ENCODE assay signal across 9 cellular contexts in genomic region chr20:32823737-32824588, GRCh38. TPM values are rescaled to one million over a fixed set of nuclear protein-coding genes. Genes with fewer than 3 reads are reported as not detected.
DNase-seq lines count a peak whose midpoint lies in the region; ATAC-seq and TF ChIP-seq lines count a peak whose summit lies in the region.
"Had no signal": no experiment of that assay in that cellular context is flagged by ENCODE, and none has a peak within 500 bp of the region (broad histone marks: within the 10 kb centered on the region; RNA-seq: fewer than 3 reads in every experiment).

No MANE protein-coding gene starts in this region.

- H4K20me1 ChIP-seq in hepatocyte (ENCODE audit: insufficient read depth, poor library complexity, severe bottlenecking), result peaks cover 66% of the 10 kb centered on the region

- H3K9me3 Mint-ChIP-seq in activated naive CD8-positive, alpha-beta T cell (ENCODE audit: low read depth), result no peaks in the 10 kb centered on the region
- no peaks in the 10 kb centered on the region for H3K9me3 Mint-ChIP-seq in activated naive CD8-positive, alpha-beta T cell treated with anti-CD3 and anti-CD28 coated beads for 36 hours
- H3K9me3 Mint-ChIP-seq in WTC11, result no peaks in the 10 kb centered on the region

- H3K9me2 ChIP-seq in hepatocyte (replicated peaks; ENCODE audit: insufficient read depth), result no peaks in the 10 kb centered on the region

- ATAC-seq in WTC11 (no peak), HG02840 (IDR thresholded peaks at IDR 0.05; ENCODE audit: low FRiP score, unreplicated experiment) (no peak)

- peaks cover 14% of the 10 kb centered on the region for H3K4me1 ChIP-seq in hepatocyte (ENCODE audit: insufficient read depth)
- peaks cover 0 to 61% (median 34%) of the 10 kb centered on the region in 4 donors for H3K4me1 ChIP-seq in tibial nerve

- no peaks in the 10 kb centered on the region for H3K9me3 ChIP-seq in hepatocyte (ENCODE audit: low read depth)
- H3K9me3 ChIP-seq in tibial nerve, result no peaks in the 10 kb centered on the region

- no peak for TF ChIP-seq POLR2A in tibial nerve (IDR thresholded peaks at IDR 0.05)

- H3K27ac ChIP-seq in hepatocyte, result peak overlapping the region; percentile 70
- peak overlapping the region in 3 of 4 donors; percentile 36 to 95 (median 88) for H3K27ac ChIP-seq in tibial nerve

- H3K4me2 ChIP-seq in hepatocyte, result peak overlapping the region; percentile 0

- no peak overlapping the region for H2AFZ ChIP-seq in hepatocyte

- peaks cover 66% of the 10 kb centered on the region for H3K4me1 Mint-ChIP-seq in activated naive CD8-positive, alpha-beta T cell (ENCODE audit: low read depth)
- H3K4me1 Mint-ChIP-seq in activated naive CD8-positive, alpha-beta T cell treated with anti-CD3 and anti-CD28 coated beads for 36 hours, result peaks cover 53% of the 10 kb centered on the region
- peaks cover 34% of the 10 kb centered on the region for H3K4me1 Mint-ChIP-seq in WTC11

- H3K36me3 ChIP-seq in hepatocyte (replicated peaks; ENCODE audit: insufficient read depth, low read depth), result peaks cover 7% of the 10 kb centered on the region
- H3K36me3 ChIP-seq in tibial nerve, result peaks cover 0 to 30% (median 5%) of the 10 kb centered on the region in 3 donors

- no peaks in the 10 kb centered on the region for H3K27me3 ChIP-seq in hepatocyte
- no peaks in the 10 kb centered on the region for H3K27me3 ChIP-seq in tibial nerve

- CTCF ChIA-PET in WTC11 (lab: Charles Lee), result interaction anchor here (0.8 to 1.0 kb wide), 2 partner anchors 34 to 63 kb away, joined by 3 read pairs; no protein-coding TSS in a partner anchor

- POLR2A ChIA-PET in WTC11 (lab: Charles Lee), result interaction anchor here (0.5 kb wide), 1 partner anchor 102 kb away, joined by 3 read pairs; no protein-coding TSS in a partner anchor

- DNase-seq in activated naive CD8-positive, alpha-beta T cell treated with anti-CD3 and anti-CD28 coated beads for 36 hours, result no peak
- DNase-seq in WTC11 (ENCODE audit: low spot score) (no peak), hepatocyte (ENCODE audit: low spot score) (no peak), tibial nerve (ENCODE audit: low spot score in 2 of 2) (no peak), SW 1271 (lab: John Stamatoyannopoulos, UW) (no peak), SW480 (ENCODE audit: low spot score) (no peak)
- DNase-seq: NCI-H1417 had no signal

- 90% methylated on average over 7 of the region's 7 CpGs for WGBS in hepatocyte (ENCODE audit: low lambda C conversion rate, missing lambda C conversion rate)
- 55 to 61% methylated on average over 7 of the region's 7 CpGs for whole genome bisulfite sequencing in tibial nerve, 2 donors

- H3K27ac Mint-ChIP-seq in activated naive CD8-positive, alpha-beta T cell, result peak overlapping the region; percentile 81
- no peak overlapping the region for H3K27ac Mint-ChIP-seq in activated naive CD8-positive, alpha-beta T cell treated with anti-CD3 and anti-CD28 coated beads for 36 hours
- peak overlapping the region; percentile 80 for H3K27ac Mint-ChIP-seq in WTC11

- H3K79me2 ChIP-seq in hepatocyte, result peaks cover 89% of the 10 kb centered on the region

- TF ChIP-seq EP300 in tibial nerve (IDR thresholded peaks at IDR 0.05), result no peak

- H3K4me3 Mint-ChIP-seq in activated naive CD8-positive, alpha-beta T cell, result peak overlapping the region; percentile 94
- H3K4me3 Mint-ChIP-seq in activated naive CD8-positive, alpha-beta T cell treated with anti-CD3 and anti-CD28 coated beads for 36 hours, result no peak overlapping the region
- H3K4me3 Mint-ChIP-seq in WTC11, result no peak overlapping the region

- no peak for TF ChIP-seq CTCF in WTC11 (IDR thresholded peaks at IDR 0.05)
- no peak for TF ChIP-seq CTCF in hepatocyte (IDR thresholded peaks at IDR 0.05; ENCODE audit: poor library complexity)
- TF ChIP-seq CTCF in tibial nerve (IDR thresholded peaks at IDR 0.05), result no peak

- H3K4me3 ChIP-seq in hepatocyte (no peak overlapping the region), tibial nerve (no peak overlapping the region)

- H3K36me3 Mint-ChIP-seq in activated naive CD8-positive, alpha-beta T cell, result peaks cover 9% of the 10 kb centered on the region
- peaks cover 38% of the 10 kb centered on the region for H3K36me3 Mint-ChIP-seq in activated naive CD8-positive, alpha-beta T cell treated with anti-CD3 and anti-CD28 coated beads for 36 hours
- H3K36me3 Mint-ChIP-seq in WTC11, result peaks cover 29% of the 10 kb centered on the region

- no peaks in the 10 kb centered on the region for H3K27me3 Mint-ChIP-seq in activated naive CD8-positive, alpha-beta T cell
- H3K27me3 Mint-ChIP-seq in activated naive CD8-positive, alpha-beta T cell treated with anti-CD3 and anti-CD28 coated beads for 36 hours, result no peaks in the 10 kb centered on the region
- H3K27me3 Mint-ChIP-seq in WTC11 (ENCODE audit: low read depth), result no peaks in the 10 kb centered on the region

TF ChIP-seq in WTC11, 78 proteins besides CTCF, POLR2A, EP300 and RAD21:
- TF ChIP-seq GABPB1 (CRISPR knock-in tag; IDR thresholded peaks at IDR 0.05), result 0 out of 2 replicates have a peak, but pooled peaks have one; percentile 17
- no peak for TF ChIP-seq CDX4 (CRISPR knock-in tag; IDR thresholded peaks at IDR 0.05; ENCODE audit: borderline replicate concordance)

RNA-seq across cellular contexts. Expression of gene MAPRE1, which starts 4.2 kb away (rescaled TPM):
- total RNA-seq in activated naive CD8-positive, alpha-beta T cell treated with anti-CD3 and anti-CD28 coated beads for 36 hours, result 100 to 1,000 TPM; 154 to 156 TPM
- total RNA-seq in WTC11 (2021), result 154 to 159 TPM (median 155 TPM) in 3 replicates
- 141 and 147 TPM in 2 replicates for total RNA-seq in hepatocyte
- polyA plus RNA-seq in hepatocyte, result 54.8 and 67.7 TPM in 2 replicates
- total RNA-seq in tibial nerve, result 10 to 100 TPM; 59.0 to 85.8 (median 79.9) TPM

RNA-seq across cellular contexts. Expression of gene EFCAB8, which starts 34.8 kb away (rescaled TPM):
- total RNA-seq in activated naive CD8-positive, alpha-beta T cell treated with anti-CD3 and anti-CD28 coated beads for 36 hours, result under 1 TPM; 0.27 to 0.56 TPM
- total RNA-seq in WTC11 (2021), result 0.17 to 0.55 TPM (median 0.32 TPM) in 3 replicates
- 0.53 TPM in 1 of 2 replicates, not detected in the other for total RNA-seq in hepatocyte
- polyA plus RNA-seq in hepatocyte, result not detected in 2 replicates
- total RNA-seq in tibial nerve, result under 1 TPM in 2 of 4 donors, not detected in 2; 0.30 to 0.87 TPM
